1 cellular context compared by ENCODE assay signal in genomic region chr11:8233691-8234424, GRCh38.
TF ChIP-seq lines count a peak whose summit lies in the region.

No MANE protein-coding gene starts in this region.

TF ChIP-seq in GM12878, 131 proteins besides CTCF, POLR2A, EP300 and RAD21 (continued from another document):
- TF ChIP-seq NKRF (conservative IDR thresholded peaks at IDR 0.05) (no peak), STAT1 (conservative IDR thresholded peaks at IDR 0.05) (no peak), MTA2 (IDR thresholded peaks at IDR 0.05; ENCODE audit: low read depth) (no peak), E2F8 (IDR thresholded peaks at IDR 0.05; ENCODE audit: low read depth, partially characterized antibody) (no peak), ZNF217 (IDR thresholded peaks at IDR 0.05) (no peak), RCOR1 (conservative IDR thresholded peaks at IDR 0.05; ENCODE audit: low read depth, low read length) (no peak), RUNX3 (IDR thresholded peaks at IDR 0.05; ENCODE audit: low read length) (no peak), ATF3 (IDR thresholded peaks at IDR 0.05; ENCODE audit: borderline replicate concordance, extremely low read depth, low read depth, low read length) (no peak)
